In the genomic region with DNA sequence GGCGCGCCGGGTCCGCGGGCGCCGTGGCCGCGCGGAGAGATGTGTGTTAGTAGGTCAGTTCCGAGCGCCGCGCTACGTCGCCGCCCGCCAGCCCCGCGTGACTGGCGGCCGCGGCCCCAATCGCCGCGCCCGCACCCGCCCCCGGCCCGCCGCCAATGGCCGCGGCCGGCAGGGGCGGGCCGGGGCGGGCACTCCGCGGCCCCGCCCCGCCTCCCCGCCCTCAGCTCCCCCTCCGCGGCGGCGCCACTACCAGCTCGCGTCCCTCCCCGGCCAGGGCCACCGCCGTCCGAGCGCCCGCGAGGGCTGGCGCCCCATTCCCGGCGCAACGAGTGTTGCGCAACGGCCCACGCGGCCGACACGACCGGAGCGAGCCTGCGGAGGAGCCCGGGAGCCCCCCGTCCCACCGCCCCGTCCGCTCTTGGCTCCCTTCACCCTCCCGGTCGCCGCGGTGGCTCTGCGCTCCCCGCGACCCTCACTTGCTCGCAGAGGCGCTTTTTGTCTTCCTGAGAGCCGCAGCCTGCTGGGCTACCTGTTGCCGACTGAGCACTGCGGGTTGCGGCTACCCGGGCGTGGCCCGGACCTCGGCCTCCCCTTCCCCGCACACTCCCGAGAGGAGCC, we compare ENCODE assay signal across 1 cellular context.
TF ChIP-seq lines count a peak whose summit lies in the region.

A gene with protein sequence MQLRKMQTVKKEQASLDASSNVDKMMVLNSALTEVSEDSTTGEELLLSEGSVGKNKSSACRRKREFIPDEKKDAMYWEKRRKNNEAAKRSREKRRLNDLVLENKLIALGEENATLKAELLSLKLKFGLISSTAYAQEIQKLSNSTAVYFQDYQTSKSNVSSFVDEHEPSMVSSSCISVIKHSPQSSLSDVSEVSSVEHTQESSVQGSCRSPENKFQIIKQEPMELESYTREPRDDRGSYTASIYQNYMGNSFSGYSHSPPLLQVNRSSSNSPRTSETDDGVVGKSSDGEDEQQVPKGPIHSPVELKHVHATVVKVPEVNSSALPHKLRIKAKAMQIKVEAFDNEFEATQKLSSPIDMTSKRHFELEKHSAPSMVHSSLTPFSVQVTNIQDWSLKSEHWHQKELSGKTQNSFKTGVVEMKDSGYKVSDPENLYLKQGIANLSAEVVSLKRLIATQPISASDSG (minus strand): TSS at position 48 of the 618 bp plus-strand sequence. CDS start 13,098 bp downstream, outside the sequence.

TF ChIP-seq in K562, 482 proteins besides CTCF, POLR2A, EP300 and RAD21 (continued from another document and continues in another):
- TF ChIP-seq, protein P1, sequence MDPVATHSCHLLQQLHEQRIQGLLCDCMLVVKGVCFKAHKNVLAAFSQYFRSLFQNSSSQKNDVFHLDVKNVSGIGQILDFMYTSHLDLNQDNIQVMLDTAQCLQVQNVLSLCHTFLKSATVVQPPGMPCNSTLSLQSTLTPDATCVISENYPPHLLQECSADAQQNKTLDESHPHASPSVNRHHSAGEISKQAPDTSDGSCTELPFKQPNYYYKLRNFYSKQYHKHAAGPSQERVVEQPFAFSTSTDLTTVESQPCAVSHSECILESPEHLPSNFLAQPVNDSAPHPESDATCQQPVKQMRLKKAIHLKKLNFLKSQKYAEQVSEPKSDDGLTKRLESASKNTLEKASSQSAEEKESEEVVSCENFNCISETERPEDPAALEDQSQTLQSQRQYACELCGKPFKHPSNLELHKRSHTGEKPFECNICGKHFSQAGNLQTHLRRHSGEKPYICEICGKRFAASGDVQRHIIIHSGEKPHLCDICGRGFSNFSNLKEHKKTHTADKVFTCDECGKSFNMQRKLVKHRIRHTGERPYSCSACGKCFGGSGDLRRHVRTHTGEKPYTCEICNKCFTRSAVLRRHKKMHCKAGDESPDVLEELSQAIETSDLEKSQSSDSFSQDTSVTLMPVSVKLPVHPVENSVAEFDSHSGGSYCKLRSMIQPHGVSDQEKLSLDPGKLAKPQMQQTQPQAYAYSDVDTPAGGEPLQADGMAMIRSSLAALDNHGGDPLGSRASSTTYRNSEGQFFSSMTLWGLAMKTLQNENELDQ (CRISPR knock-in tag; IDR thresholded peaks at IDR 0.05; ENCODE audit: borderline replicate concordance) = no peak
- TF ChIP-seq SMAD3 (CRISPR knock-in tag; conservative IDR thresholded peaks at IDR 0.05) (no peak), ZC3H8 (IDR thresholded peaks at IDR 0.05) (no peak), KLF13 (tag; IDR thresholded peaks at IDR 0.05; ENCODE audit: borderline replicate concordance, low read depth) (no peak), RBM25 (IDR thresholded peaks at IDR 0.05; ENCODE audit: low read depth, low read length, severe bottlenecking) (peak; percentile 73), ASH1L (IDR thresholded peaks at IDR 0.05; ENCODE audit: borderline replicate concordance, low read depth, partially characterized antibody) (no peak), ETV1 (tag; conservative IDR thresholded peaks at IDR 0.05; ENCODE audit: low read depth) (no peak), ZKSCAN1 (IDR thresholded peaks at IDR 0.05; ENCODE audit: low read depth, low read length) (no peak), TGIF2 (CRISPR knock-in tag; IDR thresholded peaks at IDR 0.05) (no peak), ELF2 (CRISPR knock-in tag; IDR thresholded peaks at IDR 0.05) (no peak), ZNF316 (IDR thresholded peaks at IDR 0.05) (no peak), TAF15 (IDR thresholded peaks at IDR 0.05; ENCODE audit: low read depth, low read length) (no peak), KDM1A (IDR thresholded peaks at IDR 0.05) (no peak), TAF1 (IDR thresholded peaks at IDR 0.05; ENCODE audit: control insufficient read depth, extremely low read depth, insufficient read depth, low read length, severe bottlenecking) (peak; percentile 42), ZNF324 (CRISPR knock-in tag; IDR thresholded peaks at IDR 0.05) (no peak), FOXK2 (conservative IDR thresholded peaks at IDR 0.05 in 1 of 2, IDR thresholded peaks at IDR 0.05 in 1 of 2; ENCODE audit: low read depth in 2 of 2) (no peak), SPI1 (IDR thresholded peaks at IDR 0.05; ENCODE audit: borderline replicate concordance, low read depth, low read length) (no peak), POU5F1 (IDR thresholded peaks at IDR 0.05; ENCODE audit: borderline replicate concordance, low read depth, low read length, partially characterized antibody) (no peak), TFAM (CRISPR knock-in tag; conservative IDR thresholded peaks at IDR 0.05) (no peak), CAMTA2 (CRISPR knock-in tag; conservative IDR thresholded peaks at IDR 0.05) (no peak), RBM22 (IDR thresholded peaks at IDR 0.05; ENCODE audit: low read depth, low read length, poor library complexity, severe bottlenecking) (no peak), NCOA6 (IDR thresholded peaks at IDR 0.05) (peak; percentile 75), ARID1B (IDR thresholded peaks at IDR 0.05) (no peak), ZNF24 (IDR thresholded peaks at IDR 0.05) (no peak), ZNF764 (CRISPR knock-in tag; IDR thresholded peaks at IDR 0.05; ENCODE audit: low read depth) (no peak), NCOR1 (IDR thresholded peaks at IDR 0.05) (peak; percentile 5; the same call in 1 of the 2 replicates), U2AF1 (optimal IDR thresholded peaks at IDR 0.05; ENCODE audit: low read depth, low read length) (peak; percentile 70), CCAR2 (IDR thresholded peaks at IDR 0.05; ENCODE audit: low read depth, low read length) (no peak), RBM15 (IDR thresholded peaks at IDR 0.05; ENCODE audit: insufficient read depth, low read length) (no peak), ZNF224 (CRISPR knock-in tag; IDR thresholded peaks at IDR 0.05) (no peak), ZNF507 (tag; conservative IDR thresholded peaks at IDR 0.05) (no peak)
- TF ChIP-seq, protein P2, sequence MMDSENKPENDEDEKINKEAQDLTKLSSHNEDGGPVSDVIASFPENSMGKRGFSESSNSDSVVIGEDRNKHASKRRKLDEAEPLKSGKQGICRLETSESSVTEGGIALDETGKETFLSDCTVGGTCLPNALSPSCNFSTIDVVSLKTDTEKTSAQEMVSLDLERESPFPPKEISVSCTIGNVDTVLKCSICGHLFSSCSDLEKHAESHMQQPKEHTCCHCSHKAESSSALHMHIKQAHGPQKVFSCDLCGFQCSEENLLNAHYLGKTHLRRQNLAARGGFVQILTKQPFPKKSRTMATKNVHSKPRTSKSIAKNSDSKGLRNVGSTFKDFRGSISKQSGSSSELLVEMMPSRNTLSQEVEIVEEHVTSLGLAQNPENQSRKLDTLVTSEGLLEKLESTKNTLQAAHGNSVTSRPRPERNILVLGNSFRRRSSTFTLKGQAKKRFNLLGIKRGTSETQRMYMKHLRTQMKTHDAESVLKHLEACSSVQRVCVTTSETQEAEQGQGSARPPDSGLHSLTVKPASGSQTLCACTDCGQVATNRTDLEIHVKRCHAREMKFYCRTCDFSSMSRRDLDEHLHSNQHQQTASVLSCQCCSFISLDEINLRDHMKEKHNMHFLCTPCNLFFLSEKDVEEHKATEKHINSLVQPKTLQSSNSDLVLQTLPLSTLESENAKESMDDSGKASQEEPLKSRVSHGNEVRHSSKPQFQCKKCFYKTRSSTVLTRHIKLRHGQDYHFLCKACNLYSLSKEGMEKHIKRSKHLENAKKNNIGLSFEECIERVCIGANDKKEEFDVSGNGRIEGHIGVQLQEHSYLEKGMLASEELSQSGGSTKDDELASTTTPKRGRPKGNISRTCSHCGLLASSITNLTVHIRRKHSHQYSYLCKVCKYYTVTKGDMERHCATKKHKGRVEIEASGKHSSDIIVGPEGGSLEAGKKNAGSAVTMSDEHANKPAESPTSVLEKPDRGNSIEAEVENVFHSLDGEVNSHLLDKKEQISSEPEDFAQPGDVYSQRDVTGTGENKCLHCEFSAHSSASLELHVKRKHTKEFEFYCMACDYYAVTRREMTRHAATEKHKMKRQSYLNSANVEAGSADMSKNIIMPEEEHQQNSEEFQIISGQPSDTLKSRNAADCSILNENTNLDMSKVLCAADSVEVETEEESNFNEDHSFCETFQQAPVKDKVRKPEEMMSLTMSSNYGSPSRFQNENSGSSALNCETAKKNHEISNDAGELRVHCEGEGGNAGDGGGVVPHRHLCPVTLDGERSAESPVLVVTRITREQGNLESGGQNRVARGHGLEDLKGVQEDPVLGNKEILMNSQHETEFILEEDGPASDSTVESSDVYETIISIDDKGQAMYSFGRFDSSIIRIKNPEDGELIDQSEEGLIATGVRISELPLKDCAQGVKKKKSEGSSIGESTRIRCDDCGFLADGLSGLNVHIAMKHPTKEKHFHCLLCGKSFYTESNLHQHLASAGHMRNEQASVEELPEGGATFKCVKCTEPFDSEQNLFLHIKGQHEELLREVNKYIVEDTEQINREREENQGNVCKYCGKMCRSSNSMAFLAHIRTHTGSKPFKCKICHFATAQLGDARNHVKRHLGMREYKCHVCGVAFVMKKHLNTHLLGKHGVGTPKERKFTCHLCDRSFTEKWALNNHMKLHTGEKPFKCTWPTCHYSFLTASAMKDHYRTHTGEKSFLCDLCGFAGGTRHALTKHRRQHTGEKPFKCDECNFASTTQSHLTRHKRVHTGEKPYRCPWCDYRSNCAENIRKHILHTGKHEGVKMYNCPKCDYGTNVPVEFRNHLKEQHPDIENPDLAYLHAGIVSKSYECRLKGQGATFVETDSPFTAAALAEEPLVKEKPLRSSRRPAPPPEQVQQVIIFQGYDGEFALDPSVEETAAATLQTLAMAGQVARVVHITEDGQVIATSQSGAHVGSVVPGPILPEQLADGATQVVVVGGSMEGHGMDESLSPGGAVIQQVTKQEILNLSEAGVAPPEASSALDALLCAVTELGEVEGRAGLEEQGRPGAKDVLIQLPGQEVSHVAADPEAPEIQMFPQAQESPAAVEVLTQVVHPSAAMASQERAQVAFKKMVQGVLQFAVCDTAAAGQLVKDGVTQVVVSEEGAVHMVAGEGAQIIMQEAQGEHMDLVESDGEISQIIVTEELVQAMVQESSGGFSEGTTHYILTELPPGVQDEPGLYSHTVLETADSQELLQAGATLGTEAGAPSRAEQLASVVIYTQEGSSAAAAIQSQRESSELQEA (IDR thresholded peaks at IDR 0.05; ENCODE audit: low read depth) = no peak
- TF ChIP-seq, protein P3, sequence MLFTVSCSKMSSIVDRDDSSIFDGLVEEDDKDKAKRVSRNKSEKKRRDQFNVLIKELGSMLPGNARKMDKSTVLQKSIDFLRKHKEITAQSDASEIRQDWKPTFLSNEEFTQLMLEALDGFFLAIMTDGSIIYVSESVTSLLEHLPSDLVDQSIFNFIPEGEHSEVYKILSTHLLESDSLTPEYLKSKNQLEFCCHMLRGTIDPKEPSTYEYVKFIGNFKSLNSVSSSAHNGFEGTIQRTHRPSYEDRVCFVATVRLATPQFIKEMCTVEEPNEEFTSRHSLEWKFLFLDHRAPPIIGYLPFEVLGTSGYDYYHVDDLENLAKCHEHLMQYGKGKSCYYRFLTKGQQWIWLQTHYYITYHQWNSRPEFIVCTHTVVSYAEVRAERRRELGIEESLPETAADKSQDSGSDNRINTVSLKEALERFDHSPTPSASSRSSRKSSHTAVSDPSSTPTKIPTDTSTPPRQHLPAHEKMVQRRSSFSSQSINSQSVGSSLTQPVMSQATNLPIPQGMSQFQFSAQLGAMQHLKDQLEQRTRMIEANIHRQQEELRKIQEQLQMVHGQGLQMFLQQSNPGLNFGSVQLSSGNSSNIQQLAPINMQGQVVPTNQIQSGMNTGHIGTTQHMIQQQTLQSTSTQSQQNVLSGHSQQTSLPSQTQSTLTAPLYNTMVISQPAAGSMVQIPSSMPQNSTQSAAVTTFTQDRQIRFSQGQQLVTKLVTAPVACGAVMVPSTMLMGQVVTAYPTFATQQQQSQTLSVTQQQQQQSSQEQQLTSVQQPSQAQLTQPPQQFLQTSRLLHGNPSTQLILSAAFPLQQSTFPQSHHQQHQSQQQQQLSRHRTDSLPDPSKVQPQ (CRISPR knock-in tag; IDR thresholded peaks at IDR 0.05; ENCODE audit: borderline replicate concordance) = no peak
- TF ChIP-seq, protein P4, sequence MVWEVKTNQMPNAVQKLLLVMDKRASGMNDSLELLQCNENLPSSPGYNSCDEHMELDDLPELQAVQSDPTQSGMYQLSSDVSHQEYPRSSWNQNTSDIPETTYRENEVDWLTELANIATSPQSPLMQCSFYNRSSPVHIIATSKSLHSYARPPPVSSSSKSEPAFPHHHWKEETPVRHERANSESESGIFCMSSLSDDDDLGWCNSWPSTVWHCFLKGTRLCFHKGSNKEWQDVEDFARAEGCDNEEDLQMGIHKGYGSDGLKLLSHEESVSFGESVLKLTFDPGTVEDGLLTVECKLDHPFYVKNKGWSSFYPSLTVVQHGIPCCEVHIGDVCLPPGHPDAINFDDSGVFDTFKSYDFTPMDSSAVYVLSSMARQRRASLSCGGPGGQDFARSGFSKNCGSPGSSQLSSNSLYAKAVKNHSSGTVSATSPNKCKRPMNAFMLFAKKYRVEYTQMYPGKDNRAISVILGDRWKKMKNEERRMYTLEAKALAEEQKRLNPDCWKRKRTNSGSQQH (CRISPR knock-in tag; IDR thresholded peaks at IDR 0.05) = no peak
- TF ChIP-seq, protein P5, sequence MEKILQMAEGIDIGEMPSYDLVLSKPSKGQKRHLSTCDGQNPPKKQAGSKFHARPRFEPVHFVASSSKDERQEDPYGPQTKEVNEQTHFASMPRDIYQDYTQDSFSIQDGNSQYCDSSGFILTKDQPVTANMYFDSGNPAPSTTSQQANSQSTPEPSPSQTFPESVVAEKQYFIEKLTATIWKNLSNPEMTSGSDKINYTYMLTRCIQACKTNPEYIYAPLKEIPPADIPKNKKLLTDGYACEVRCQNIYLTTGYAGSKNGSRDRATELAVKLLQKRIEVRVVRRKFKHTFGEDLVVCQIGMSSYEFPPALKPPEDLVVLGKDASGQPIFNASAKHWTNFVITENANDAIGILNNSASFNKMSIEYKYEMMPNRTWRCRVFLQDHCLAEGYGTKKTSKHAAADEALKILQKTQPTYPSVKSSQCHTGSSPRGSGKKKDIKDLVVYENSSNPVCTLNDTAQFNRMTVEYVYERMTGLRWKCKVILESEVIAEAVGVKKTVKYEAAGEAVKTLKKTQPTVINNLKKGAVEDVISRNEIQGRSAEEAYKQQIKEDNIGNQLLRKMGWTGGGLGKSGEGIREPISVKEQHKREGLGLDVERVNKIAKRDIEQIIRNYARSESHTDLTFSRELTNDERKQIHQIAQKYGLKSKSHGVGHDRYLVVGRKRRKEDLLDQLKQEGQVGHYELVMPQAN (IDR thresholded peaks at IDR 0.05; ENCODE audit: borderline replicate concordance) = no peak
- TF ChIP-seq, protein P6, sequence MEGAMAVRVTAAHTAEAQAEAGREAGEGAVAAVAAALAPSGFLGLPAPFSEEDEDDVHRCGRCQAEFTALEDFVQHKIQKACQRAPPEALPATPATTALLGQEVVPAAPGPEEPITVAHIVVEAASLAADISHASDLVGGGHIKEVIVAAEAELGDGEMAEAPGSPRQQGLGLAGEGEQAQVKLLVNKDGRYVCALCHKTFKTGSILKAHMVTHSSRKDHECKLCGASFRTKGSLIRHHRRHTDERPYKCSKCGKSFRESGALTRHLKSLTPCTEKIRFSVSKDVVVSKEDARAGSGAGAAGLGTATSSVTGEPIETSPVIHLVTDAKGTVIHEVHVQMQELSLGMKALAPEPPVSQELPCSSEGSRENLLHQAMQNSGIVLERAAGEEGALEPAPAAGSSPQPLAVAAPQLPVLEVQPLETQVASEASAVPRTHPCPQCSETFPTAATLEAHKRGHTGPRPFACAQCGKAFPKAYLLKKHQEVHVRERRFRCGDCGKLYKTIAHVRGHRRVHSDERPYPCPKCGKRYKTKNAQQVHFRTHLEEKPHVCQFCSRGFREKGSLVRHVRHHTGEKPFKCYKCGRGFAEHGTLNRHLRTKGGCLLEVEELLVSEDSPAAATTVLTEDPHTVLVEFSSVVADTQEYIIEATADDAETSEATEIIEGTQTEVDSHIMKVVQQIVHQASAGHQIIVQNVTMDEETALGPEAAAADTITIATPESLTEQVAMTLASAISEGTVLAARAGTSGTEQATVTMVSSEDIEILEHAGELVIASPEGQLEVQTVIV (CRISPR knock-in tag; IDR thresholded peaks at IDR 0.05; ENCODE audit: borderline replicate concordance) = no peak
